Comparison of ENCODE assay signal across 1 cellular context in the genomic region with DNA sequence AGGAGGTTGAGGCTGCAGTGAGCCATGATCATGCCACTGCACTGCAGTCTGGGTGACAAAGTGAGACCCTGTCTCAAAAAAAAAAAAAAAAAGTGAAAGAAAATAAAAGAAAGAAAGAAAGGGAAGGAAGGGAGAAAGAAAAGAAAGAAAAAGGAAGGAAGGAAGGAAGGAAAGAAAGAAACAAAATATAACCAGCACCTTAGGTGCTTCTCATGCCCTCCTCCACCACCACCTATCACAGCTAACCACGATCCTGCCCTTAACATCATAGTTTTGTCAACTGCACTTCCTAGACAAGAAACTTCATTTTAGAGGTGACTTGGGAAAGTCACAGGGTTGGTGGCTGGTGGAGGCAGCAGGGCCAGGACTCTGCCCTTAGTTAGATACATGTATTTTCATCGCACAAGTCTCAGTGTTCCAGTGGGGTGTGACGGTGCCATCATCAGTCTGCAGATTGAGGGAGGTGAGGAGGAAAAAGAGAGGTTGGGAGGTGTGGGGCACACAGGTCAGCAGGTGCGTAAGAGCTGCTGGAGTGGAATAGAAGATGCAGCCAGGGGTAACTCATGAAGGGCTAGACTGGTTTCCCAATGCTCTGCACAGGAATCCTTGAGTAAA.
TF ChIP-seq lines count a peak whose summit lies in the region.

No MANE protein-coding gene starts in this region.

TF ChIP-seq in GM12878, 131 proteins besides CTCF, POLR2A, EP300 and RAD21:
- TF ChIP-seq NRF1 (conservative IDR thresholded peaks at IDR 0.05; ENCODE audit: low read depth, low read length) (no peak), POU2F2 (IDR thresholded peaks at IDR 0.05; ENCODE audit: borderline replicate concordance, low read depth, low read length) (0 out of 3 replicates have a peak, but pooled peaks have one; percentile 15), CREB1 (IDR thresholded peaks at IDR 0.05; ENCODE audit: low read depth) (no peak), PML (IDR thresholded peaks at IDR 0.05; ENCODE audit: low read length) (no peak), NBN (IDR thresholded peaks at IDR 0.05) (peak; percentile 63), NR2F1 (conservative IDR thresholded peaks at IDR 0.05) (peak; percentile 36), MLLT1 (IDR thresholded peaks at IDR 0.05) (peak; percentile 94), WRNIP1 (IDR thresholded peaks at IDR 0.05; ENCODE audit: borderline replicate concordance, low read depth, low read length) (0 out of 2 replicates have a peak, but pooled peaks have one; percentile 54), SMARCA5 (IDR thresholded peaks at IDR 0.05) (no peak), IKZF2 (IDR thresholded peaks at IDR 0.05) (peak in 1 of 2 experiments; percentile 22; a peak in 1 of 4 replicates), IKZF1 (conservative IDR thresholded peaks at IDR 0.05) (peak; percentile 33; the same call in 1 of the 2 replicates), POLR2AphosphoS5 (IDR thresholded peaks at IDR 0.05; ENCODE audit: low read length) (peak; percentile 66), ZNF274 (IDR thresholded peaks at IDR 0.05; ENCODE audit: insufficient read depth, insufficient read length) (no peak)
- TF ChIP-seq, protein P1, sequence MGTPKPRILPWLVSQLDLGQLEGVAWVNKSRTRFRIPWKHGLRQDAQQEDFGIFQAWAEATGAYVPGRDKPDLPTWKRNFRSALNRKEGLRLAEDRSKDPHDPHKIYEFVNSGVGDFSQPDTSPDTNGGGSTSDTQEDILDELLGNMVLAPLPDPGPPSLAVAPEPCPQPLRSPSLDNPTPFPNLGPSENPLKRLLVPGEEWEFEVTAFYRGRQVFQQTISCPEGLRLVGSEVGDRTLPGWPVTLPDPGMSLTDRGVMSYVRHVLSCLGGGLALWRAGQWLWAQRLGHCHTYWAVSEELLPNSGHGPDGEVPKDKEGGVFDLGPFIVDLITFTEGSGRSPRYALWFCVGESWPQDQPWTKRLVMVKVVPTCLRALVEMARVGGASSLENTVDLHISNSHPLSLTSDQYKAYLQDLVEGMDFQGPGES (IDR thresholded peaks at IDR 0.05), result no peak
- TF ChIP-seq, protein P2, sequence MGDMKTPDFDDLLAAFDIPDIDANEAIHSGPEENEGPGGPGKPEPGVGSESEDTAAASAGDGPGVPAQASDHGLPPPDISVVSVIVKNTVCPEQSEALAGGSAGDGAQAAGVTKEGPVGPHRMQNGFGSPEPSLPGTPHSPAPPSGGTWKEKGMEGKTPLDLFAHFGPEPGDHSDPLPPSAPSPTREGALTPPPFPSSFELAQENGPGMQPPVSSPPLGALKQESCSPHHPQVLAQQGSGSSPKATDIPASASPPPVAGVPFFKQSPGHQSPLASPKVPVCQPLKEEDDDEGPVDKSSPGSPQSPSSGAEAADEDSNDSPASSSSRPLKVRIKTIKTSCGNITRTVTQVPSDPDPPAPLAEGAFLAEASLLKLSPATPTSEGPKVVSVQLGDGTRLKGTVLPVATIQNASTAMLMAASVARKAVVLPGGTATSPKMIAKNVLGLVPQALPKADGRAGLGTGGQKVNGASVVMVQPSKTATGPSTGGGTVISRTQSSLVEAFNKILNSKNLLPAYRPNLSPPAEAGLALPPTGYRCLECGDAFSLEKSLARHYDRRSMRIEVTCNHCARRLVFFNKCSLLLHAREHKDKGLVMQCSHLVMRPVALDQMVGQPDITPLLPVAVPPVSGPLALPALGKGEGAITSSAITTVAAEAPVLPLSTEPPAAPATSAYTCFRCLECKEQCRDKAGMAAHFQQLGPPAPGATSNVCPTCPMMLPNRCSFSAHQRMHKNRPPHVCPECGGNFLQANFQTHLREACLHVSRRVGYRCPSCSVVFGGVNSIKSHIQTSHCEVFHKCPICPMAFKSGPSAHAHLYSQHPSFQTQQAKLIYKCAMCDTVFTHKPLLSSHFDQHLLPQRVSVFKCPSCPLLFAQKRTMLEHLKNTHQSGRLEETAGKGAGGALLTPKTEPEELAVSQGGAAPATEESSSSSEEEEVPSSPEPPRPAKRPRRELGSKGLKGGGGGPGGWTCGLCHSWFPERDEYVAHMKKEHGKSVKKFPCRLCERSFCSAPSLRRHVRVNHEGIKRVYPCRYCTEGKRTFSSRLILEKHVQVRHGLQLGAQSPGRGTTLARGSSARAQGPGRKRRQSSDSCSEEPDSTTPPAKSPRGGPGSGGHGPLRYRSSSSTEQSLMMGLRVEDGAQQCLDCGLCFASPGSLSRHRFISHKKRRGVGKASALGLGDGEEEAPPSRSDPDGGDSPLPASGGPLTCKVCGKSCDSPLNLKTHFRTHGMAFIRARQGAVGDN (IDR thresholded peaks at IDR 0.05), result peak; percentile 39; the same call in 1 of the 2 replicates
